In genomic region chrX:118347131-118347530, GRCh38 we compare ENCODE assay signal across 8 cellular contexts. TPM values are rescaled to one million over a fixed set of nuclear protein-coding genes. Genes with fewer than 3 reads are reported as not detected.
DNase-seq lines count a peak whose midpoint lies in the region; ATAC-seq and TF ChIP-seq lines count a peak whose summit lies in the region.

No MANE protein-coding gene starts in this region.

- POLR2A ChIA-PET in activated CD8-positive, alpha-beta T cell treated with anti-CD3 and anti-CD28 coated beads for 36 hours (lab: Charles Lee) = interaction anchor here (1.1 to 1.8 kb wide), 3 partner anchors 12 to 150 kb away, joined by 3 to 4 read pairs (median 4); no protein-coding TSS in a partner anchor

- H2AFZ ChIP-seq in smooth muscle cell (ENCODE audit: low read depth) = no peak overlapping the region

- H3K36me3 ChIP-seq in BLaER1 treated with 17β-estradiol and CSF1 and Interleukin-3, amounts not matched to agents 10 nM and 100 nM = no peaks in the 10 kb centered on the region
- H3K36me3 ChIP-seq in smooth muscle cell (ENCODE audit: low read depth) = no peaks in the 10 kb centered on the region

- no peaks in the 10 kb centered on the region for H3K27me3 Mint-ChIP-seq in activated CD8-positive, alpha-beta T cell treated with anti-CD3 and anti-CD28 coated beads for 36 hours

- H3K9me3 ChIP-seq in BLaER1 treated with 17β-estradiol and CSF1 and Interleukin-3, amounts not matched to agents 10 nM and 100 nM (replicated peaks in 1 of 11) = peaks cover 0 to 13% (median 6%) of the 10 kb centered on the region in 11 experiments; a peak in 3 of 22 replicates
- no peaks in the 10 kb centered on the region for H3K9me3 ChIP-seq in smooth muscle cell (replicated peaks; ENCODE audit: low read depth)

- no peaks in the 10 kb centered on the region for H3K9me3 Mint-ChIP-seq in activated CD8-positive, alpha-beta T cell treated with anti-CD3 and anti-CD28 coated beads for 36 hours

- no peaks in the 10 kb centered on the region for H3F3A ChIP-seq in smooth muscle cell (ENCODE audit: low read depth)

- no peak for TF ChIP-seq CTCF in activated CD8-positive, alpha-beta T cell treated with anti-CD3 and anti-CD28 coated beads for 36 hours (IDR thresholded peaks at IDR 0.05)
- no peak for TF ChIP-seq CTCF in smooth muscle cell (IDR thresholded peaks at IDR 0.05; ENCODE audit: borderline replicate concordance, insufficient read depth, poor library complexity, severe bottlenecking)

- no peaks in the 10 kb centered on the region for H3K27me3 ChIP-seq in BLaER1 treated with 17β-estradiol and CSF1 and Interleukin-3, amounts not matched to agents 10 nM and 100 nM
- H3K27me3 ChIP-seq in smooth muscle cell (ENCODE audit: low read depth) = no peaks in the 10 kb centered on the region

- WGBS in smooth muscle cell (ENCODE audit: low lambda C conversion rate) = 43% methylated on average over 11 of the region's 11 CpGs

- H3K36me3 Mint-ChIP-seq in activated CD8-positive, alpha-beta T cell treated with anti-CD3 and anti-CD28 coated beads for 36 hours (ENCODE audit: low read depth) = no peaks in the 10 kb centered on the region

- H3K4me2 ChIP-seq in BLaER1 treated with 17β-estradiol and CSF1 and Interleukin-3, amounts not matched to agents 10 nM and 100 nM = peak overlapping the region; percentile 46 to 87 (median 74)
- peak overlapping the region; percentile 78 for H3K4me2 ChIP-seq in smooth muscle cell

- H3K4me1 Mint-ChIP-seq in activated CD8-positive, alpha-beta T cell treated with anti-CD3 and anti-CD28 coated beads for 36 hours (ENCODE audit: low read depth) = peaks cover 34% of the 10 kb centered on the region

- peak; percentile 3 for DNase-seq in HK-2 (ENCODE audit: unreplicated experiment)
- DNase-seq in activated CD8-positive, alpha-beta T cell treated with anti-CD3 and anti-CD28 coated beads for 36 hours = peak; percentile 4
- DNase-seq in hepatic stellate cell (ENCODE audit: low spot score) = peak; percentile 50
- no peak for DNase-seq in smooth muscle cell (lab: John Stamatoyannopoulos, UW; ENCODE audit: unreplicated experiment)

- ATAC-seq in activated CD8-positive, alpha-beta T cell treated with anti-CD3 and anti-CD28 coated beads for 36 hours = no peak
- ATAC-seq in GM19395 (IDR thresholded peaks at IDR 0.05; ENCODE audit: unreplicated experiment) = no peak
- no peak for ATAC-seq in GM19035 (IDR thresholded peaks at IDR 0.05; ENCODE audit: unreplicated experiment)
- no peak for ATAC-seq in HG03175 (IDR thresholded peaks at IDR 0.05; ENCODE audit: unreplicated experiment)

- intact Hi-C loops in activated CD8-positive, alpha-beta T cell treated with anti-CD3 and anti-CD28 coated beads for 36 hours (cut with micrococcal nuclease) = no loop called here

- peak overlapping the region; percentile 80 to 89 (median 88) for H3K9ac ChIP-seq in BLaER1 treated with 17β-estradiol and CSF1 and Interleukin-3, amounts not matched to agents 10 nM and 100 nM
- peak overlapping the region; percentile 84 for H3K9ac ChIP-seq in smooth muscle cell (ENCODE audit: low read depth)

- peaks cover 43% of the 10 kb centered on the region for H3K79me2 ChIP-seq in smooth muscle cell (ENCODE audit: low read depth)

- peak overlapping the region; percentile 67 to 85 (median 78) for H3K4me3 ChIP-seq in BLaER1 treated with 17β-estradiol and CSF1 and Interleukin-3, amounts not matched to agents 10 nM and 100 nM
- peak overlapping the region; percentile 77 for H3K4me3 ChIP-seq in smooth muscle cell

- H4K20me1 ChIP-seq in BLaER1 treated with 17β-estradiol and CSF1 and Interleukin-3, amounts not matched to agents 10 nM and 100 nM = peaks cover 0 to 43% (median 0%) of the 10 kb centered on the region in 11 experiments; a peak in 7 of 22 replicates
- peaks cover 49% of the 10 kb centered on the region for H4K20me1 ChIP-seq in smooth muscle cell (ENCODE audit: low read depth)

- peak overlapping the region; percentile 97 for H3K27ac Mint-ChIP-seq in activated CD8-positive, alpha-beta T cell treated with anti-CD3 and anti-CD28 coated beads for 36 hours

- peak overlapping the region; percentile 91 for H3K4me3 Mint-ChIP-seq in activated CD8-positive, alpha-beta T cell treated with anti-CD3 and anti-CD28 coated beads for 36 hours

- H3K27ac ChIP-seq in BLaER1 treated with 17β-estradiol and CSF1 and Interleukin-3, amounts not matched to agents 10 nM and 100 nM = peak overlapping the region; percentile 79 to 93 (median 87); a peak in 21 of 22 replicates
- peak overlapping the region; percentile 86 for H3K27ac ChIP-seq in smooth muscle cell (ENCODE audit: low read depth)

- peaks cover 23 to 43% (median 36%) of the 10 kb centered on the region in 10 experiments for H3K4me1 ChIP-seq in BLaER1 treated with 17β-estradiol and CSF1 and Interleukin-3, amounts not matched to agents 10 nM and 100 nM
- peaks cover 13% of the 10 kb centered on the region for H3K4me1 ChIP-seq in smooth muscle cell (ENCODE audit: low read depth)

- CTCF ChIA-PET in activated CD8-positive, alpha-beta T cell treated with anti-CD3 and anti-CD28 coated beads for 36 hours (lab: Charles Lee) = interaction anchor here (1.3 kb wide), 1 partner anchor 112 kb away, joined by 3 read pairs; no protein-coding TSS in a partner anchor

RNA-seq across cellular contexts. Expression of gene WDR44, which starts 1.2 kb away (rescaled TPM):
- total RNA-seq in activated CD8-positive, alpha-beta T cell treated with anti-CD3 and anti-CD28 coated beads for 36 hours = 10 to 100 TPM in 1 of 2 experiments, 1 to 10 TPM in 1; 9.9 to 10.2 TPM
- 18.4 and 20.0 TPM in 2 replicates for total RNA-seq in smooth muscle cell
- 7.4 and 10.0 TPM in 2 replicates for polyA plus RNA-seq in smooth muscle cell
